Comparison of ENCODE assay signal across 1 cellular context in genomic region chr12:95634622-95635621, GRCh38.
TF ChIP-seq lines count a peak whose summit lies in the region.

No MANE protein-coding gene starts in this region.

TF ChIP-seq in HepG2, 621 proteins besides CTCF, POLR2A, EP300 and RAD21 (continued from another document):
- no peak for TF ChIP-seq DMTF1 (CRISPR knock-in tag; IDR thresholded peaks at IDR 0.05)
- TF ChIP-seq, protein P1, sequence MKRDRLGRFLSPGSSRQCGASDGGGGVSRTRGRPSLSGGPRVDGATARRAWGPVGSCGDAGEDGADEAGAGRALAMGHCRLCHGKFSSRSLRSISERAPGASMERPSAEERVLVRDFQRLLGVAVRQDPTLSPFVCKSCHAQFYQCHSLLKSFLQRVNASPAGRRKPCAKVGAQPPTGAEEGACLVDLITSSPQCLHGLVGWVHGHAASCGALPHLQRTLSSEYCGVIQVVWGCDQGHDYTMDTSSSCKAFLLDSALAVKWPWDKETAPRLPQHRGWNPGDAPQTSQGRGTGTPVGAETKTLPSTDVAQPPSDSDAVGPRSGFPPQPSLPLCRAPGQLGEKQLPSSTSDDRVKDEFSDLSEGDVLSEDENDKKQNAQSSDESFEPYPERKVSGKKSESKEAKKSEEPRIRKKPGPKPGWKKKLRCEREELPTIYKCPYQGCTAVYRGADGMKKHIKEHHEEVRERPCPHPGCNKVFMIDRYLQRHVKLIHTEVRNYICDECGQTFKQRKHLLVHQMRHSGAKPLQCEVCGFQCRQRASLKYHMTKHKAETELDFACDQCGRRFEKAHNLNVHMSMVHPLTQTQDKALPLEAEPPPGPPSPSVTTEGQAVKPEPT (CRISPR knock-in tag; IDR thresholded peaks at IDR 0.05; ENCODE audit: low read depth): no peak
- no peak for TF ChIP-seq HCFC1 (IDR thresholded peaks at IDR 0.05; ENCODE audit: low read depth, low read length)
- TF ChIP-seq, protein P2, sequence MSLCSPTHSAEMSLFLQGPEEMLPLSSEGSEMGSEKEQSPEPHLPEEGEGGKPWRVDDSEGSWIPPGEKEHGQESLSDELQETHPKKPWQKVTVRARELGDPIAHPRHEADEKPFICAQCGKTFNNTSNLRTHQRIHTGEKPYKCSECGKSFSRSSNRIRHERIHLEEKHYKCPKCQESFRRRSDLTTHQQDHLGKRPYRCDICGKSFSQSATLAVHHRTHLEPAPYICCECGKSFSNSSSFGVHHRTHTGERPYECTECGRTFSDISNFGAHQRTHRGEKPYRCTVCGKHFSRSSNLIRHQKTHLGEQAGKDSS (CRISPR knock-in tag; IDR thresholded peaks at IDR 0.05; ENCODE audit: borderline replicate concordance, low read depth): peak; percentile 80
- TF ChIP-seq, protein P3, sequence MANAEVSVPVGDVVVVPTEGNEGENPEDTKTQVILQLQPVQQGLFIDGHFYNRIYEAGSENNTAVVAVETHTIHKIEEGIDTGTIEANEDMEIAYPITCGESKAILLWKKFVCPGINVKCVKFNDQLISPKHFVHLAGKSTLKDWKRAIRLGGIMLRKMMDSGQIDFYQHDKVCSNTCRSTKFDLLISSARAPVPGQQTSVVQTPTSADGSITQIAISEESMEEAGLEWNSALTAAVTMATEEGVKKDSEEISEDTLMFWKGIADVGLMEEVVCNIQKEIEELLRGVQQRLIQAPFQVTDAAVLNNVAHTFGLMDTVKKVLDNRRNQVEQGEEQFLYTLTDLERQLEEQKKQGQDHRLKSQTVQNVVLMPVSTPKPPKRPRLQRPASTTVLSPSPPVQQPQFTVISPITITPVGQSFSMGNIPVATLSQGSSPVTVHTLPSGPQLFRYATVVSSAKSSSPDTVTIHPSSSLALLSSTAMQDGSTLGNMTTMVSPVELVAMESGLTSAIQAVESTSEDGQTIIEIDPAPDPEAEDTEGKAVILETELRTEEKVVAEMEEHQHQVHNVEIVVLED (CRISPR knock-in tag; IDR thresholded peaks at IDR 0.05; ENCODE audit: borderline replicate concordance): no peak
- TF ChIP-seq ZNF17 (CRISPR knock-in tag; IDR thresholded peaks at IDR 0.05): no peak
- no peak for TF ChIP-seq ZNF720 (CRISPR knock-in tag; IDR thresholded peaks at IDR 0.05)
- TF ChIP-seq E2F1 (CRISPR knock-in tag; IDR thresholded peaks at IDR 0.05): no peak
- no peak for TF ChIP-seq ZNF484 (CRISPR knock-in tag; IDR thresholded peaks at IDR 0.05; ENCODE audit: borderline replicate concordance, low read depth)
- no peak for TF ChIP-seq MED13 (CRISPR knock-in tag; IDR thresholded peaks at IDR 0.05)
- peak; percentile 99 for TF ChIP-seq ELF3 (CRISPR knock-in tag; IDR thresholded peaks at IDR 0.05)
